In genomic region chr1:211249611-211250010, GRCh38 we compare ENCODE assay signal across 1 cellular context.
TF ChIP-seq lines count a peak whose summit lies in the region.

No MANE protein-coding gene starts in this region.

TF ChIP-seq in WTC11, 78 proteins besides CTCF, POLR2A, EP300 and RAD21:
- TF ChIP-seq USF2 (CRISPR knock-in tag; IDR thresholded peaks at IDR 0.05) = 0 out of 2 replicates have a peak, but pooled peaks have one; percentile 20
